In the genomic region with DNA sequence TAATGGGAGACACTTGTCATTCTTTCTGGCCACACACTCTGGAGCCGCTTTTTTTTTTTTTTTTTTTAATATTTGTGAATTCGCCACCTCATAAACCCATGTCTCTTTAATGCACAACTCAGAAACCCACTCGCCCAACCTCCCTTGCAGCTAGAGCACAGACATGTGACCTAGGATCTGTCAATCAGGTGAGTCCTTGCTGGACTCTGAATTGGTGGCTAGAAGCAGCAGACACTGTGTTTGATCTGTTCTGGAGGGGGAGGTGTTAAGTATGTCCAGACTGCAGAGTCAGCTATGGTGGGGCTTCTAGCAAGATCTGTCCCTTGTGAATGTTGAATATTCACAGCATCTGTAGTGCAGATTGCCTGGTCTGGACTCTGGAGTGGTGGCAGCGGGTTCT, we compare ENCODE assay signal across 21 cellular contexts.
DNase-seq lines count a peak whose midpoint lies in the region; ATAC-seq and TF ChIP-seq lines count a peak whose summit lies in the region.
"Had no signal": no experiment of that assay in that cellular context is flagged by ENCODE, and none has a peak within 500 bp of the region (broad histone marks: within the 10 kb centered on the region; RNA-seq: fewer than 3 reads in every experiment).

No MANE protein-coding gene starts in this region.

- no peak overlapping the region for H3K9ac ChIP-seq in SK-N-MC (ENCODE audit: insufficient read length)

- no peak for DNase-seq in CD4-positive, CD25-positive, alpha-beta regulatory T cell
- DNase-seq in CD8-positive, alpha-beta T cell: no peak
- DNase-seq in SK-N-MC (ENCODE audit: low read depth, low spot score) (no peak), coronary artery (ENCODE audit: low spot score) (peak; percentile 1), vagina (ENCODE audit: extremely low spot score in 2 of 2) (no peak), WTC11 (ENCODE audit: low spot score) (no peak), left ventricle myocardium inferior (no peak), C1 segment of cervical spinal cord (lab: John Stamatoyannopoulos, UW) (no peak)
- DNase-seq: activated CD4-positive, alpha-beta T cell treated with anti-CD3 and anti-CD28 coated beads, Interleukin-2, amount 10 ng/mL, durations not matched to agents 24 days and 14 days; activated T-cell treated with anti-CD3 and anti-CD28 coated beads, Interleukin-2, amount 50 U/mL, for 72 hours; adrenal gland; DMS 273 treated with DMSO at 0.1 percent for 48 hours; dorsolateral prefrontal cortex; HCEC 1CT; mesendoderm; NCI-H226; nephron progenitor cell; posterior cingulate gyrus; stimulated activated CD4-positive, alpha-beta T cell treated with anti-CD3 and anti-CD28 coated beads, Interleukin-1b, Interleukin-23, amount 100 ng/mL, for 48 hours had no signal

- TF ChIP-seq POLR2A in vagina (IDR thresholded peaks at IDR 0.05): no peak

- POLR2A ChIA-PET in CD8-positive, alpha-beta T cell (lab: Charles Lee): no interaction called here
- POLR2A ChIA-PET in WTC11 (lab: Charles Lee): no interaction called here

- CTCF ChIA-PET in CD8-positive, alpha-beta T cell (lab: Charles Lee): interaction anchor here (0.8 to 3.5 kb wide), 2 partner anchors 63 to 88 kb away, joined by 3 to 17 read pairs; no protein-coding TSS in a partner anchor
- CTCF ChIA-PET in WTC11 (lab: Charles Lee): interaction anchor here (1.5 kb wide), 1 partner anchor 62 kb away, joined by 6 read pairs; no protein-coding TSS in a partner anchor

- no peak overlapping the region for H3K4me3 ChIP-seq in CD4-positive, CD25-positive, alpha-beta regulatory T cell (ENCODE audit: low read depth, low read length)
- no peak overlapping the region for H3K4me3 ChIP-seq in CD8-positive, alpha-beta T cell (ENCODE audit: low read depth, low read length)
- H3K4me3 ChIP-seq in SK-N-MC (no peak overlapping the region), coronary artery (no peak overlapping the region), vagina (no peak overlapping the region), left ventricle myocardium inferior (no peak overlapping the region)
- H3K4me3 ChIP-seq: adrenal gland, dorsolateral prefrontal cortex, gastroesophageal sphincter had no signal

- H3K9me3 ChIP-seq in CD4-positive, CD25-positive, alpha-beta regulatory T cell (ENCODE audit: control insufficient read depth in 2 of 2, low read length in 2 of 2): no peaks in the 10 kb centered on the region
- no peaks in the 10 kb centered on the region for H3K9me3 ChIP-seq in CD8-positive, alpha-beta T cell (ENCODE audit: low read length)
- no peaks in the 10 kb centered on the region for H3K9me3 ChIP-seq in SK-N-MC (ENCODE audit: low read depth, low read length)
- no peaks in the 10 kb centered on the region for H3K9me3 ChIP-seq in vagina
- H3K9me3 ChIP-seq in left ventricle myocardium inferior (replicated peaks): no peaks in the 10 kb centered on the region
- H3K9me3 ChIP-seq: adrenal gland, gastroesophageal sphincter had no signal

- H3K4me1 ChIP-seq in CD4-positive, CD25-positive, alpha-beta regulatory T cell (ENCODE audit: control insufficient read depth, insufficient read depth, low read length, poor library complexity, severe bottlenecking): peaks cover 59% of the 10 kb centered on the region
- H3K4me1 ChIP-seq in CD8-positive, alpha-beta T cell (ENCODE audit: insufficient read depth, low read length): peaks cover 79% of the 10 kb centered on the region
- H3K4me1 ChIP-seq in vagina (peaks cover 15% of the 10 kb centered on the region), left ventricle myocardium inferior (no peaks in the 10 kb centered on the region)
- H3K4me1 ChIP-seq: adrenal gland, gastroesophageal sphincter had no signal

- no peaks in the 10 kb centered on the region for H3K36me3 ChIP-seq in CD4-positive, CD25-positive, alpha-beta regulatory T cell (ENCODE audit: control insufficient read depth, insufficient read depth, low read length)
- no peaks in the 10 kb centered on the region for H3K36me3 ChIP-seq in CD8-positive, alpha-beta T cell (ENCODE audit: insufficient read depth, low read length)
- H3K36me3 ChIP-seq in SK-N-MC (ENCODE audit: insufficient read depth, low read length) (no peaks in the 10 kb centered on the region), vagina (no peaks in the 10 kb centered on the region), left ventricle myocardium inferior (no peaks in the 10 kb centered on the region)
- H3K36me3 ChIP-seq: adrenal gland, gastroesophageal sphincter had no signal

- no peak for TF ChIP-seq CTCF in CD8-positive, alpha-beta T cell (IDR thresholded peaks at IDR 0.05)
- TF ChIP-seq CTCF in coronary artery (IDR thresholded peaks at IDR 0.05) (no peak), vagina (IDR thresholded peaks at IDR 0.05) (no peak), WTC11 (IDR thresholded peaks at IDR 0.05) (no peak), left ventricle myocardium inferior (IDR thresholded peaks at IDR 0.05; ENCODE audit: borderline replicate concordance) (no peak)

- peak overlapping the region; percentile 80 for H3K27ac ChIP-seq in CD4-positive, CD25-positive, alpha-beta regulatory T cell (ENCODE audit: insufficient read depth, low read length, poor library complexity, severe bottlenecking)
- H3K27ac ChIP-seq in CD8-positive, alpha-beta T cell (ENCODE audit: low read depth, low read length): no peak overlapping the region
- H3K27ac ChIP-seq in SK-N-MC (peak overlapping the region; percentile 30; the same call in 1 of the 2 replicates), coronary artery (no peak overlapping the region), vagina (no peak overlapping the region), left ventricle myocardium inferior (replicated peaks) (no peak overlapping the region)
- H3K27ac ChIP-seq: adrenal gland, gastroesophageal sphincter had no signal

- H3K9me3 Mint-ChIP-seq in CD4-positive, CD25-positive, alpha-beta regulatory T cell: peaks cover 0 to 2% (median 0%) of the 10 kb centered on the region in 7 donors
- no peaks in the 10 kb centered on the region for H3K9me3 Mint-ChIP-seq in CD8-positive, alpha-beta T cell
- H3K9me3 Mint-ChIP-seq in WTC11: no peaks in the 10 kb centered on the region
- H3K9me3 Mint-ChIP-seq: activated CD4-positive, alpha-beta T cell treated with anti-CD3 and anti-CD28 coated beads, Interleukin-2, amount 10 ng/mL, durations not matched to agents 24 days and 14 days; activated T-cell treated with anti-CD3 and anti-CD28 coated beads, Interleukin-2, amount 50 U/mL, for 72 hours; nephron progenitor cell had no signal

- H3K36me3 Mint-ChIP-seq in CD4-positive, CD25-positive, alpha-beta regulatory T cell: no peaks in the 10 kb centered on the region
- no peaks in the 10 kb centered on the region for H3K36me3 Mint-ChIP-seq in CD8-positive, alpha-beta T cell
- H3K36me3 Mint-ChIP-seq in WTC11: no peaks in the 10 kb centered on the region

- peak overlapping the region in 2 of 4 donors; percentile 49 to 72 for H3K4me3 Mint-ChIP-seq in CD4-positive, CD25-positive, alpha-beta regulatory T cell
- H3K4me3 Mint-ChIP-seq in CD8-positive, alpha-beta T cell: peak overlapping the region; percentile 20
- H3K4me3 Mint-ChIP-seq in WTC11: no peak overlapping the region
- H3K4me3 Mint-ChIP-seq: activated CD4-positive, alpha-beta T cell treated with anti-CD3 and anti-CD28 coated beads, Interleukin-2, amount 10 ng/mL, durations not matched to agents 24 days and 14 days; activated T-cell treated with anti-CD3 and anti-CD28 coated beads, Interleukin-2, amount 50 U/mL, for 72 hours; nephron progenitor cell had no signal

- no peak for ATAC-seq in CD4-positive, CD25-positive, alpha-beta regulatory T cell (ENCODE audit: low read depth in 2 of 2)
- no peak for ATAC-seq in CD8-positive, alpha-beta T cell
- ATAC-seq in WTC11: no peak
- ATAC-seq: activated T-cell treated with anti-CD3 and anti-CD28 coated beads, Interleukin-2, amount 50 U/mL, for 72 hours; esophagus mucosa; gastroesophageal sphincter had no signal

- H3K27ac Mint-ChIP-seq in CD4-positive, CD25-positive, alpha-beta regulatory T cell: peak overlapping the region; percentile 50 to 96 (median 92)
- H3K27ac Mint-ChIP-seq in CD8-positive, alpha-beta T cell: peak overlapping the region; percentile 79
- H3K27ac Mint-ChIP-seq in WTC11: no peak overlapping the region
- H3K27ac Mint-ChIP-seq: activated CD4-positive, alpha-beta T cell treated with anti-CD3 and anti-CD28 coated beads, Interleukin-2, amount 10 ng/mL, durations not matched to agents 24 days and 14 days; nephron progenitor cell had no signal

- intact Hi-C loops in CD8-positive, alpha-beta T cell (cut with DNase I, micrococcal nuclease): loop anchor here (2.0 kb wide), 2 partner anchors 63 to 111 kb away; no protein-coding TSS in a partner anchor
- intact Hi-C loops in vagina (cut with DNase I) (no loop called here), left ventricle myocardium inferior (cut with micrococcal nuclease) (no loop called here)

- peaks cover 20 to 97% (median 72%) of the 10 kb centered on the region in 4 donors for H3K4me1 Mint-ChIP-seq in CD4-positive, CD25-positive, alpha-beta regulatory T cell
- peaks cover 90% of the 10 kb centered on the region for H3K4me1 Mint-ChIP-seq in CD8-positive, alpha-beta T cell (ENCODE audit: low read depth)
- H3K4me1 Mint-ChIP-seq in WTC11: peaks cover 18% of the 10 kb centered on the region

- no peaks in the 10 kb centered on the region for H3K27me3 ChIP-seq in CD4-positive, CD25-positive, alpha-beta regulatory T cell (ENCODE audit: control insufficient read depth, insufficient read depth, low read length)
- no peaks in the 10 kb centered on the region for H3K27me3 ChIP-seq in CD8-positive, alpha-beta T cell (ENCODE audit: insufficient read depth, low read length)
- H3K27me3 ChIP-seq in vagina (no peaks in the 10 kb centered on the region), left ventricle myocardium inferior (ENCODE audit: low read depth) (peaks cover 41% of the 10 kb centered on the region)
- H3K27me3 ChIP-seq: adrenal gland, dorsolateral prefrontal cortex, gastroesophageal sphincter had no signal

- H3K27me3 Mint-ChIP-seq in CD4-positive, CD25-positive, alpha-beta regulatory T cell: no peaks in the 10 kb centered on the region
- no peaks in the 10 kb centered on the region for H3K27me3 Mint-ChIP-seq in CD8-positive, alpha-beta T cell (ENCODE audit: low read depth)
- no peaks in the 10 kb centered on the region; the same call in 1 of the 2 replicates for H3K27me3 Mint-ChIP-seq in WTC11 (ENCODE audit: low read depth)
- H3K27me3 Mint-ChIP-seq: activated CD4-positive, alpha-beta T cell treated with anti-CD3 and anti-CD28 coated beads, Interleukin-2, amount 10 ng/mL, durations not matched to agents 24 days and 14 days had no signal

Comparison
In these comparisons a context has a peak if more than half of its experiments do, and no peak if none do; other contexts are left out.
1. H3K27ac ChIP-seq: peak in CD4-positive, CD25-positive, alpha-beta regulatory T cell (single experiment) and SK-N-MC (single experiment); none in CD8-positive, alpha-beta T cell (single experiment), coronary artery (0 of 2), vagina (single experiment) and left ventricle myocardium inferior (single experiment).
2. intact Hi-C loops: an anchor here in CD8-positive, alpha-beta T cell (2.0 kb wide); none called in vagina and left ventricle myocardium inferior.